ENCODE assay signal across 16 cellular contexts in the genomic region with DNA sequence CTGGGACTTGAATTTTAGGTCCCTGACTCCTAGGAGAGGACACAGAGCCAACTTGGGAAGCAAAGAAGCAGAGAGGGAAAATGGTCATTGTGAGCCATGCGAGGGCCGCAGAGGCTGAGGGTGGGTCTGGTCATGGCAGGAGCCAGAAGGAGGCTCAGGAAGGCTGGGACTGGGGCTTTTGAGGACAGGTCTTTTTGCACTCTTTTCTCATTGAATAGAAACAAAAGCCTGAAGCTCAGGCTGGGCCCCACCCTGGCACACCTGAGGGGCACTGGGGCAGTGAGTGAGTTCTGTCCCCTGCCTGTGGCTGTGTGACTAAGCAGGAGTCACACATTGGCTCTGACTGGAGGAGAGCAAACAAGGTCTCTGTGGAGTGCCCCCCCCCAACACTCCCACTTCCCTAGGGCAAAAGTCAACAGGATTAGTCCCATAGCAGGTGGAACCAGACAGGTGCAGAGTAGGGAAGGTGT. TPM values are rescaled to one million over a fixed set of nuclear protein-coding genes. Genes with fewer than 3 reads are reported as not detected.
DNase-seq lines count a peak whose midpoint lies in the region; ATAC-seq and TF ChIP-seq lines count a peak whose summit lies in the region.
"Had no signal": no experiment of that assay in that cellular context is flagged by ENCODE, and none has a peak within 500 bp of the region (broad histone marks: within the 10 kb centered on the region; RNA-seq: fewer than 3 reads in every experiment).

No MANE protein-coding gene starts in this region.

- intact Hi-C loops in upper lobe of right lung (cut with DNase I) = no loop called here

- no peak for TF ChIP-seq CTCF in upper lobe of right lung (IDR thresholded peaks at IDR 0.05)

- H3K27me3 Mint-ChIP-seq in activated naive CD4-positive, alpha-beta T cell treated with anti-CD3 and anti-CD28 coated beads, Interleukin-2, amount 10 ng/mL, durations not matched to agents 7 days and 5 days = peaks cover 82% of the 10 kb centered on the region

- no peaks in the 10 kb centered on the region for H3K9me3 ChIP-seq in upper lobe of right lung
- H3K9me3 ChIP-seq: left ventricle myocardium inferior, ovary had no signal

- peaks cover 14% of the 10 kb centered on the region for H3K4me1 ChIP-seq in upper lobe of right lung

- H3K36me3 Mint-ChIP-seq in activated naive CD4-positive, alpha-beta T cell treated with anti-CD3 and anti-CD28 coated beads, Interleukin-2, amount 10 ng/mL, durations not matched to agents 7 days and 5 days = no peaks in the 10 kb centered on the region

- peak overlapping the region; percentile 55 for H3K27ac ChIP-seq in upper lobe of right lung
- H3K27ac ChIP-seq: left ventricle myocardium inferior, ovary had no signal

- no peaks in the 10 kb centered on the region for H3K4me1 Mint-ChIP-seq in activated naive CD4-positive, alpha-beta T cell treated with anti-CD3 and anti-CD28 coated beads, Interleukin-2, amount 10 ng/mL, durations not matched to agents 7 days and 5 days

- H3K27ac Mint-ChIP-seq in activated naive CD4-positive, alpha-beta T cell treated with anti-CD3 and anti-CD28 coated beads, Interleukin-2, amount 10 ng/mL, durations not matched to agents 7 days and 5 days = no peak overlapping the region
- H3K27ac Mint-ChIP-seq: activated naive CD8-positive, alpha-beta T cell treated with anti-CD3 and anti-CD28 coated beads, Interleukin-2, amount 50 U/mL, for 24 hours had no signal

- CTCF ChIA-PET in activated naive CD4-positive, alpha-beta T cell treated with anti-CD3 and anti-CD28 coated beads, Interleukin-2, amount 10 ng/mL, durations not matched to agents 7 days and 5 days (lab: Charles Lee) = interaction anchor here (1.5 to 4.5 kb wide), 4 partner anchors 14 to 92 kb away, joined by 4 to 24 read pairs (median 5); no protein-coding TSS in a partner anchor

- no peak overlapping the region for H3K4me3 ChIP-seq in upper lobe of right lung
- H3K4me3 ChIP-seq: left ventricle myocardium inferior, ovary had no signal

- peaks cover 10% of the 10 kb centered on the region for H3K27me3 ChIP-seq in upper lobe of right lung
- H3K27me3 ChIP-seq: ovary had no signal

- peak; percentile 51 for DNase-seq in SIG-M5 treated with dmso at 0.1 percent for 504 hours (lab: John Stamatoyannopoulos, UW; ENCODE audit: unreplicated experiment)
- no peak for DNase-seq in SIG-M5 (lab: John Stamatoyannopoulos, UW)
- peak; percentile 82 for DNase-seq in NCI-H748 (lab: John Stamatoyannopoulos, UW; ENCODE audit: unreplicated experiment)
- peak; percentile 28 for DNase-seq in iPS-NIHi11 (ENCODE audit: low spot score)
- no peak for DNase-seq in upper lobe of right lung
- DNase-seq in HuH-7 (ENCODE audit: low spot score) = no peak
- no peak for DNase-seq in activated naive CD4-positive, alpha-beta T cell treated with anti-CD3 and anti-CD28 coated beads, Interleukin-2, amount 10 ng/mL, durations not matched to agents 7 days and 5 days
- DNase-seq: activated naive CD8-positive, alpha-beta T cell treated with anti-CD3 and anti-CD28 coated beads, Interleukin-2, amount 50 U/mL, for 24 hours; cortex of kidney; foreskin fibroblast; left ventricle myocardium inferior; MM.1S; ovary; stimulated activated naive CD4-positive, alpha-beta T cell had no signal

- ATAC-seq in upper lobe of right lung (peak; percentile 0), HG02678 (IDR thresholded peaks at IDR 0.05; ENCODE audit: unreplicated experiment) (no peak)
- ATAC-seq: activated naive CD8-positive, alpha-beta T cell treated with anti-CD3 and anti-CD28 coated beads, Interleukin-2, amount 50 U/mL, for 24 hours had no signal

- H3K36me3 ChIP-seq in upper lobe of right lung = no peaks in the 10 kb centered on the region
- H3K36me3 ChIP-seq: left ventricle myocardium inferior, ovary had no signal

- H3K4me3 Mint-ChIP-seq in activated naive CD4-positive, alpha-beta T cell treated with anti-CD3 and anti-CD28 coated beads, Interleukin-2, amount 10 ng/mL, durations not matched to agents 7 days and 5 days = no peak overlapping the region
- H3K4me3 Mint-ChIP-seq: activated naive CD8-positive, alpha-beta T cell treated with anti-CD3 and anti-CD28 coated beads, Interleukin-2, amount 50 U/mL, for 24 hours had no signal

- H3K9me3 Mint-ChIP-seq in activated naive CD4-positive, alpha-beta T cell treated with anti-CD3 and anti-CD28 coated beads, Interleukin-2, amount 10 ng/mL, durations not matched to agents 7 days and 5 days = no peaks in the 10 kb centered on the region
- H3K9me3 Mint-ChIP-seq: activated naive CD8-positive, alpha-beta T cell treated with anti-CD3 and anti-CD28 coated beads, Interleukin-2, amount 50 U/mL, for 24 hours had no signal

RNA-seq across cellular contexts. Expression of a gene that starts 2.8 kb away (rescaled TPM):
- 664 TPM for total RNA-seq in upper lobe of right lung
- total RNA-seq: left ventricle myocardium inferior had no signal

RNA-seq across cellular contexts. Expression of a gene that starts 38.6 kb away (rescaled TPM):
- 1.1 TPM for total RNA-seq in upper lobe of right lung
- total RNA-seq: activated CD8-positive, alpha-beta memory T cell treated with anti-CD3 and anti-CD28 coated beads for 36 hours; left ventricle myocardium inferior had no signal

RNA-seq across cellular contexts. Expression of a gene that starts 44.0 kb away (rescaled TPM):
- total RNA-seq in upper lobe of right lung = 8.6 TPM
- total RNA-seq: activated CD8-positive, alpha-beta memory T cell treated with anti-CD3 and anti-CD28 coated beads for 36 hours; left ventricle myocardium inferior had no signal

RNA-seq across cellular contexts. Expression of a gene that starts 55.5 kb away (rescaled TPM):
- not detected for total RNA-seq in upper lobe of right lung
- total RNA-seq: activated CD8-positive, alpha-beta memory T cell treated with anti-CD3 and anti-CD28 coated beads for 36 hours; left ventricle myocardium inferior had no signal

Comparison
In these comparisons a context has a peak if more than half of its experiments do, and no peak if none do; other contexts are left out.
1. DNase-seq: peak in SIG-M5 treated with dmso at 0.1 percent for 504 hours (single experiment), NCI-H748 (single experiment) and iPS-NIHi11 (single experiment); none in SIG-M5 (single experiment), upper lobe of right lung (single experiment), HuH-7 (single experiment) and activated naive CD4-positive, alpha-beta T cell treated with anti-CD3 and anti-CD28 coated beads, Interleukin-2, amount 10 ng/mL, durations not matched to agents 7 days and 5 days (single experiment).